ENCODE assay signal across 18 cellular contexts in the genomic region with DNA sequence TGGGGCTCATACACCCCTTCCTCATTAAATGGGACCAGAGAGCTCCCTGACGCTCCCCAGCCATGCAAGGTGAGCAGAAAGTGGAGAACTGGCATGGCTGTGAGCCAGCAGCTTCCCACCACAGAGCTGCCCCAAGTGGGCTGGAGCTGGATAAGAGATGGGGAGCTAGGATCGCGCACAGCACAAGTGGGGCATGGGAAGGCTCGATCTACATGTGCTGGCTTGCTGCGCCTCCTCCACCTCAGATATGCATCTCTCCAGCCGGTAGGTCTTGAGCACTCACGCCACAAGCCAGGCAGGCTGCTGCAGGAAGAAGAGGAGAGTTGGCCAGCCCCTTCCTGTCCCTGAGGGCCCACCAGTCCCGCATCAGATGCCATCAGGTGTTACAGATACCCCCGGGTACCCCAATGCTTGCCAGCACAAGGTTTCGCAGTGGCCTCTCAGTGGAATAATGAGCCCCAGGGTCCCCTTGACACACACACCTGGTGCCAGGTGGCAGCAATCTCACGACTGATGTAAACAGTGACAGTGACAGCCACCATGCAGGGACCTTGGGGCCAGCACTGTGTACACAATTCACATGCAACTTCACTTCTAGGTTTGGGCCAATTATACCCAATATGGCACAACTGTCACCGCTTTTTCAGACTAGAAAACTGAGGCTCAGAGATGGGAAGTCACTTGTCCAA.
DNase-seq lines count a peak whose midpoint lies in the region; ATAC-seq and TF ChIP-seq lines count a peak whose summit lies in the region.
"Had no signal": no experiment of that assay in that cellular context is flagged by ENCODE, and none has a peak within 500 bp of the region (broad histone marks: within the 10 kb centered on the region; RNA-seq: fewer than 3 reads in every experiment).

No MANE protein-coding gene starts in this region.

- H2BK5ac ChIP-seq in mesenchymal stem cell (ENCODE audit: low read depth, low read length, poor library complexity, severe bottlenecking): no peak overlapping the region

- H3K79me1 ChIP-seq in mesenchymal stem cell (replicated peaks; ENCODE audit: low read length, poor library complexity, severe bottlenecking): no peaks in the 10 kb centered on the region

- H4K8ac ChIP-seq in mesenchymal stem cell (ENCODE audit: low read length): peak overlapping the region; percentile 74

- H3K27ac Mint-ChIP-seq in activated CD8-positive, alpha-beta memory T cell treated with anti-CD3 and anti-CD28 coated beads, Interleukin-2, amount 10 ng/mL, durations not matched to agents 7 days and 5 days: no peak overlapping the region
- no peak overlapping the region for H3K27ac Mint-ChIP-seq in activated CD4-positive, alpha-beta T cell treated with anti-CD3 and anti-CD28 coated beads, Interleukin-2, amount 10 ng/mL, durations not matched to agents 7 days and 5 days
- H3K27ac Mint-ChIP-seq: activated naive CD4-positive, alpha-beta T cell treated with anti-CD3 and anti-CD28 coated beads, Interleukin-2, amount 10 ng/mL, durations not matched to agents 7 days and 5 days; GM23338; T-cell had no signal

- peak overlapping the region; percentile 55 for H2BK15ac ChIP-seq in mesenchymal stem cell (ENCODE audit: low read depth, poor library complexity, severe bottlenecking)

- 85% methylated on average over 12 of the region's 12 CpGs for WGBS in mesenchymal stem cell

- peak overlapping the region; percentile 65 to 69 for H3K18ac ChIP-seq in mesenchymal stem cell (ENCODE audit: low read depth in 1 of 2, low read length in 2 of 2)

- H3K4ac ChIP-seq in mesenchymal stem cell (ENCODE audit: low read depth in 1 of 2, low read length in 2 of 2): peak overlapping the region; percentile 37 to 93

- POLR2A ChIA-PET in activated CD4-positive, alpha-beta T cell treated with anti-CD3 and anti-CD28 coated beads, Interleukin-2, amount 10 ng/mL, durations not matched to agents 7 days and 5 days (lab: Charles Lee): no interaction called here

- no peak overlapping the region for H3K4me3 Mint-ChIP-seq in activated CD8-positive, alpha-beta memory T cell treated with anti-CD3 and anti-CD28 coated beads, Interleukin-2, amount 10 ng/mL, durations not matched to agents 7 days and 5 days
- H3K4me3 Mint-ChIP-seq in activated CD4-positive, alpha-beta T cell treated with anti-CD3 and anti-CD28 coated beads, Interleukin-2, amount 10 ng/mL, durations not matched to agents 7 days and 5 days: no peak overlapping the region
- H3K4me3 Mint-ChIP-seq: activated naive CD4-positive, alpha-beta T cell treated with anti-CD3 and anti-CD28 coated beads, Interleukin-2, amount 10 ng/mL, durations not matched to agents 7 days and 5 days; activated T-cell treated with anti-CD3 and anti-CD28 coated beads, Interleukin-2, amount 50 U/mL, for 4 hours; GM23338; immature natural killer cell; T-cell had no signal

- H3K36me3 ChIP-seq in ascending aorta: no peaks in the 10 kb centered on the region
- H3K36me3 ChIP-seq in mesenchymal stem cell (ENCODE audit: control insufficient read depth in 1 of 2, insufficient read depth in 2 of 2, low read depth in 1 of 2, low read length in 2 of 2): no peaks in the 10 kb centered on the region
- H3K36me3 ChIP-seq: heart right ventricle had no signal

- no peaks in the 10 kb centered on the region for H3K36me3 Mint-ChIP-seq in activated CD8-positive, alpha-beta memory T cell treated with anti-CD3 and anti-CD28 coated beads, Interleukin-2, amount 10 ng/mL, durations not matched to agents 7 days and 5 days
- H3K36me3 Mint-ChIP-seq in activated CD4-positive, alpha-beta T cell treated with anti-CD3 and anti-CD28 coated beads, Interleukin-2, amount 10 ng/mL, durations not matched to agents 7 days and 5 days (ENCODE audit: low read depth): no peaks in the 10 kb centered on the region
- H3K36me3 Mint-ChIP-seq: activated naive CD4-positive, alpha-beta T cell treated with anti-CD3 and anti-CD28 coated beads, Interleukin-2, amount 10 ng/mL, durations not matched to agents 7 days and 5 days; immature natural killer cell; T-cell had no signal

- H3K27me3 ChIP-seq in ascending aorta (no peaks in the 10 kb centered on the region), mesenchymal stem cell (ENCODE audit: control insufficient read depth in 1 of 2, insufficient read depth in 1 of 2, low read length in 2 of 2) (no peaks in the 10 kb centered on the region)
- H3K27me3 ChIP-seq: heart right ventricle had no signal

- H3K9me3 ChIP-seq in ascending aorta (no peaks in the 10 kb centered on the region), mesenchymal stem cell (ENCODE audit: control insufficient read depth, low read length) (no peaks in the 10 kb centered on the region)

- H3K27me3 Mint-ChIP-seq in activated CD8-positive, alpha-beta memory T cell treated with anti-CD3 and anti-CD28 coated beads, Interleukin-2, amount 10 ng/mL, durations not matched to agents 7 days and 5 days: peaks cover 4% of the 10 kb centered on the region
- no peaks in the 10 kb centered on the region for H3K27me3 Mint-ChIP-seq in activated CD4-positive, alpha-beta T cell treated with anti-CD3 and anti-CD28 coated beads, Interleukin-2, amount 10 ng/mL, durations not matched to agents 7 days and 5 days
- H3K27me3 Mint-ChIP-seq: activated naive CD4-positive, alpha-beta T cell treated with anti-CD3 and anti-CD28 coated beads, Interleukin-2, amount 10 ng/mL, durations not matched to agents 7 days and 5 days had no signal

- TF ChIP-seq CTCF in ascending aorta (IDR thresholded peaks at IDR 0.05): no peak

- peak overlapping the region; percentile 46 to 55 for H2BK12ac ChIP-seq in mesenchymal stem cell (ENCODE audit: low read length in 2 of 2)

- H4K91ac ChIP-seq in mesenchymal stem cell (ENCODE audit: low read length): peak overlapping the region; percentile 86

- peaks cover 14 to 20% of the 10 kb centered on the region in 2 donors for H3K4me1 ChIP-seq in ascending aorta
- peaks cover 27% of the 10 kb centered on the region for H3K4me1 ChIP-seq in mesenchymal stem cell (ENCODE audit: control insufficient read depth, insufficient read depth, low read depth, low read length)

- peak overlapping the region in 1 of 2 experiments; percentile 2 for H3K14ac ChIP-seq in mesenchymal stem cell (ENCODE audit: low read length in 2 of 2)

- intact Hi-C loops in ascending aorta (cut with DNase I): no loop called here

- peak overlapping the region; percentile 78 to 81 for H3K27ac ChIP-seq in ascending aorta
- H3K27ac ChIP-seq in mesenchymal stem cell (ENCODE audit: low read length, poor library complexity, severe bottlenecking): peak overlapping the region; percentile 41
- H3K27ac ChIP-seq: heart right ventricle had no signal

- H3K23ac ChIP-seq in mesenchymal stem cell (ENCODE audit: low read length in 2 of 2): peak overlapping the region in 1 of 2 experiments; percentile 87

- peak; percentile 32 for DNase-seq in activated CD8-positive, alpha-beta memory T cell treated with anti-CD3 and anti-CD28 coated beads, Interleukin-2, amount 50 U/mL, for 48 hours
- DNase-seq in activated CD8-positive, alpha-beta memory T cell treated with anti-CD3 and anti-CD28 coated beads, Interleukin-2, amount 10 ng/mL, durations not matched to agents 7 days and 5 days: no peak
- peak in 1 of 2 donors; percentile 43 for DNase-seq in ascending aorta (ENCODE audit: low spot score in 2 of 2)
- DNase-seq in mesenchymal stem cell: no peak
- peak; percentile 53 for DNase-seq in ureter (ENCODE audit: low spot score)
- DNase-seq in activated CD4-positive, alpha-beta T cell treated with anti-CD3 and anti-CD28 coated beads, Interleukin-2, amount 10 ng/mL, durations not matched to agents 7 days and 5 days: no peak
- DNase-seq in NCI-H2196 treated with DMSO at 0.1 percent for 48 hours (lab: John Stamatoyannopoulos, UW; ENCODE audit: unreplicated experiment): no peak
- DNase-seq: activated naive CD4-positive, alpha-beta T cell treated with anti-CD3 and anti-CD28 coated beads, Interleukin-2, amount 10 ng/mL, durations not matched to agents 7 days and 5 days; activated T-cell treated with anti-CD3 and anti-CD28 coated beads, Interleukin-2, amount 50 U/mL, for 4 hours; anterior cingulate cortex; heart right ventricle; immature natural killer cell; NCI-H1105 treated with DMSO at 0.1 percent for 48 hours; NCI-H524; retina; T-cell had no signal

- CTCF ChIA-PET in activated CD8-positive, alpha-beta memory T cell treated with anti-CD3 and anti-CD28 coated beads, Interleukin-2, amount 10 ng/mL, durations not matched to agents 7 days and 5 days (lab: Charles Lee): no interaction called here
- CTCF ChIA-PET in activated CD4-positive, alpha-beta T cell treated with anti-CD3 and anti-CD28 coated beads, Interleukin-2, amount 10 ng/mL, durations not matched to agents 7 days and 5 days (lab: Charles Lee): interaction anchor here (1.4 kb wide), 1 partner anchor 14 kb away, joined by 3 read pairs; no protein-coding TSS in a partner anchor

- H3K9ac ChIP-seq in mesenchymal stem cell (ENCODE audit: low read length): no peak overlapping the region

- H2AK5ac ChIP-seq in mesenchymal stem cell (ENCODE audit: low read length, severe bottlenecking): peak overlapping the region; percentile 56

- no peak overlapping the region for H2AFZ ChIP-seq in mesenchymal stem cell (ENCODE audit: low read depth, low read length)
- H2AFZ ChIP-seq: GM23338 had no signal

- H3K4me3 ChIP-seq in ascending aorta (no peak overlapping the region), mesenchymal stem cell (ENCODE audit: insufficient read depth in 1 of 2, low read depth in 1 of 2, low read length in 2 of 2) (no peak overlapping the region)
- H3K4me3 ChIP-seq: GM23338, heart right ventricle had no signal

- no peak for ATAC-seq in activated CD8-positive, alpha-beta memory T cell treated with anti-CD3 and anti-CD28 coated beads, Interleukin-2, amount 10 ng/mL, durations not matched to agents 7 days and 5 days
- no peak for ATAC-seq in HG03457 (IDR thresholded peaks at IDR 0.05; ENCODE audit: unreplicated experiment)
- ATAC-seq: activated T-cell treated with anti-CD3 and anti-CD28 coated beads, Interleukin-2, amount 50 U/mL, for 4 hours; GM23338; T-cell had no signal

- peaks cover 10% of the 10 kb centered on the region for H3K4me1 Mint-ChIP-seq in activated CD8-positive, alpha-beta memory T cell treated with anti-CD3 and anti-CD28 coated beads, Interleukin-2, amount 10 ng/mL, durations not matched to agents 7 days and 5 days
- H3K4me1 Mint-ChIP-seq in activated CD4-positive, alpha-beta T cell treated with anti-CD3 and anti-CD28 coated beads, Interleukin-2, amount 10 ng/mL, durations not matched to agents 7 days and 5 days: peaks cover 4% of the 10 kb centered on the region
- H3K4me1 Mint-ChIP-seq: GM23338 had no signal

- H3K9me3 Mint-ChIP-seq in activated CD8-positive, alpha-beta memory T cell treated with anti-CD3 and anti-CD28 coated beads, Interleukin-2, amount 10 ng/mL, durations not matched to agents 7 days and 5 days (ENCODE audit: low read depth): no peaks in the 10 kb centered on the region
- H3K9me3 Mint-ChIP-seq in activated CD4-positive, alpha-beta T cell treated with anti-CD3 and anti-CD28 coated beads, Interleukin-2, amount 10 ng/mL, durations not matched to agents 7 days and 5 days: no peaks in the 10 kb centered on the region
- H3K9me3 Mint-ChIP-seq: activated naive CD4-positive, alpha-beta T cell treated with anti-CD3 and anti-CD28 coated beads, Interleukin-2, amount 10 ng/mL, durations not matched to agents 7 days and 5 days; activated T-cell treated with anti-CD3 and anti-CD28 coated beads, Interleukin-2, amount 50 U/mL, for 4 hours; GM23338; immature natural killer cell; T-cell had no signal

- H2BK120ac ChIP-seq in mesenchymal stem cell (ENCODE audit: low read depth, low read length): peak overlapping the region; percentile 97

- no peak overlapping the region for H3K4me2 ChIP-seq in mesenchymal stem cell (ENCODE audit: low read length, poor library complexity, severe bottlenecking)
- H3K4me2 ChIP-seq: GM23338 had no signal

Comparison
In these comparisons a context has a peak if more than half of its experiments do, and no peak if none do; other contexts are left out.
1. DNase-seq: peak in activated CD8-positive, alpha-beta memory T cell treated with anti-CD3 and anti-CD28 coated beads, Interleukin-2, amount 50 U/mL, for 48 hours (single experiment) and ureter (single experiment); none in activated CD8-positive, alpha-beta memory T cell treated with anti-CD3 and anti-CD28 coated beads, Interleukin-2, amount 10 ng/mL, durations not matched to agents 7 days and 5 days (single experiment), mesenchymal stem cell (single experiment), activated CD4-positive, alpha-beta T cell treated with anti-CD3 and anti-CD28 coated beads, Interleukin-2, amount 10 ng/mL, durations not matched to agents 7 days and 5 days (single experiment) and NCI-H2196 treated with DMSO at 0.1 percent for 48 hours (single experiment).